ENCODE assay signal across 8 cellular contexts in genomic region chr3:16399473-16399872, GRCh38.
A peak's percentile ranks its signal among the peaks of the same experiment; 100 is the strongest.
DNase-seq lines count a peak whose midpoint lies in the region; ATAC-seq and TF ChIP-seq lines count a peak whose summit lies in the region.

No MANE protein-coding gene starts in this region.

- no peaks in the 10 kb centered on the region for H4K20me1 ChIP-seq in KMS-11 (ENCODE audit: insufficient read depth)
- H4K20me1 ChIP-seq in mammary epithelial cell (ENCODE audit: insufficient read depth, low read length) = no peaks in the 10 kb centered on the region

- H3K36me3 ChIP-seq in KMS-11 (ENCODE audit: insufficient read depth) (no peaks in the 10 kb centered on the region), mammary epithelial cell (ENCODE audit: insufficient read depth, low read length) (no peaks in the 10 kb centered on the region), mesodermal cell (ENCODE audit: control insufficient read depth, insufficient read depth, low read length) (no peaks in the 10 kb centered on the region)

- in situ Hi-C loops in G401 (cut with HindIII; ENCODE audit: low sequenced_read_pairs) = no loop called here
- in situ Hi-C loops in mammary epithelial cell (cut with MboI; ENCODE audit: low sequenced_read_pairs in 2 of 2) = no loop called here

- intact Hi-C loops in mammary epithelial cell (cut with micrococcal nuclease) = no loop called here

- no TSS peak for BruUV-seq in mammary epithelial cell (replicated peaks; lab: Mats Ljungman, UMichigan)

- no peak overlapping the region for H3K9ac ChIP-seq in KMS-11
- no peak overlapping the region for H3K9ac ChIP-seq in mammary epithelial cell (ENCODE audit: insufficient read depth, low read length)

- H3K4me2 ChIP-seq in KMS-11 (peak overlapping the region; percentile 13; the same call in 1 of the 2 replicates), mammary epithelial cell (ENCODE audit: insufficient read depth, low read depth, low read length) (no peak overlapping the region)

- TF ChIP-seq CTCF in KMS-11 (conservative IDR thresholded peaks at IDR 0.05; ENCODE audit: low read depth, low read length) (no peak), mammary epithelial cell (conservative IDR thresholded peaks at IDR 0.05 in 1 of 2, IDR thresholded peaks at IDR 0.05 in 1 of 2; ENCODE audit: extremely low read depth in 1 of 2, insufficient read depth in 1 of 2, low read depth in 1 of 2, low read length in 2 of 2) (no peak)

- CTCF ChIA-PET in mammary epithelial cell (lab: Charles Lee; ENCODE audit: low non-redundant PET) = no interaction called here

- H3K27ac ChIP-seq in KMS-11 (no peak overlapping the region), mammary epithelial cell (ENCODE audit: insufficient read depth, low read depth, low read length) (no peak overlapping the region), mesodermal cell (ENCODE audit: low read depth, low read length, severe bottlenecking) (peak overlapping the region; percentile 43)

- H3K4me3 ChIP-seq in KMS-11 (IDR thresholded peaks at IDR 0.05; ENCODE audit: insufficient read depth, low read depth, low read length) (no peak overlapping the region), mammary epithelial cell (replicated peaks in 1 of 3; ENCODE audit: insufficient read depth in 1 of 3, low read depth in 2 of 3, low read length in 3 of 3) (no peak overlapping the region), mesodermal cell (ENCODE audit: extremely low read depth, insufficient read depth, low read length, poor library complexity, severe bottlenecking) (no peak overlapping the region)

- DNase-seq in G401 (ENCODE audit: low spot score) (peak; percentile 68), mammary epithelial cell (peak; percentile 60), globus pallidus (ENCODE audit: low spot score) (no peak)
- DNase-seq in activated CD4-positive, CD25-positive, alpha-beta regulatory T cell (lab: John Stamatoyannopoulos, UW) = no peak

- 90% methylated on average over 3 of the region's 6 CpGs for WGBS in mammary epithelial cell (ENCODE audit: low coverage, missing lambda C conversion rate)
- 48 to 57% methylated on average over 3 to 6 of the region's 6 CpGs for WGBS in mesodermal cell (ENCODE audit: insufficient coverage in 2 of 2), 2 experiments

- no peaks in the 10 kb centered on the region for H3K27me3 ChIP-seq in KMS-11 (ENCODE audit: insufficient read depth, low read depth)
- H3K27me3 ChIP-seq in mammary epithelial cell (ENCODE audit: insufficient read depth, low read length) = no peaks in the 10 kb centered on the region

- peaks cover 19% of the 10 kb centered on the region for H3K4me1 ChIP-seq in KMS-11 (ENCODE audit: low read depth, poor library complexity, severe bottlenecking)
- no peaks in the 10 kb centered on the region for H3K4me1 ChIP-seq in mammary epithelial cell (ENCODE audit: insufficient read depth, low read length)
- H3K4me1 ChIP-seq in mesodermal cell (ENCODE audit: control insufficient read depth, insufficient read depth, low read length, poor library complexity, severe bottlenecking) = peaks cover 9% of the 10 kb centered on the region

- no peak overlapping the region; the same call in 1 of the 2 replicates for H2AFZ ChIP-seq in KMS-11 (ENCODE audit: low read depth)
- no peak overlapping the region for H2AFZ ChIP-seq in mammary epithelial cell (ENCODE audit: low read depth, low read length)

- no peaks in the 10 kb centered on the region for H3K79me2 ChIP-seq in KMS-11 (ENCODE audit: insufficient read depth, low read depth)
- H3K79me2 ChIP-seq in mammary epithelial cell (ENCODE audit: insufficient read depth, low read length) = no peaks in the 10 kb centered on the region

- ATAC-seq in GM21825 (IDR thresholded peaks at IDR 0.05; ENCODE audit: unreplicated experiment) (no peak), HG02973 (IDR thresholded peaks at IDR 0.05; ENCODE audit: unreplicated experiment) (no peak)

- H3K9me3 ChIP-seq in mammary epithelial cell (replicated peaks; ENCODE audit: insufficient read depth, low read length) (no peaks in the 10 kb centered on the region), mesodermal cell (ENCODE audit: control insufficient read depth, low read length) (no peaks in the 10 kb centered on the region)

- dilution Hi-C loops in mammary epithelial cell (cut with HindIII; ENCODE audit: low sequenced_read_pairs) = no loop called here

Comparison
In these comparisons a context has a peak if more than half of its experiments do, and no peak if none do; other contexts are left out.
1. DNase-seq: peak in G401 (single experiment) and mammary epithelial cell (single experiment); none in activated CD4-positive, CD25-positive, alpha-beta regulatory T cell (0 of 4) and globus pallidus (single experiment).